ENCODE assay signal across 8 cellular contexts in genomic region chr15:75639709-75640482, GRCh38. TPM values are rescaled to one million over a fixed set of nuclear protein-coding genes. Genes with fewer than 3 reads are reported as not detected.
DNase-seq lines count a peak whose midpoint lies in the region; ATAC-seq and TF ChIP-seq lines count a peak whose summit lies in the region.

IMP3 (minus strand) TSS chr15:75640224; CDS start chr15:75640168, 56 bp downstream.

- ATAC-seq in GM19324 (IDR thresholded peaks at IDR 0.05; ENCODE audit: low FRiP score, unreplicated experiment) (peak; percentile 95), HG03469 (IDR thresholded peaks at IDR 0.05; ENCODE audit: unreplicated experiment) (peak; percentile 76), left colon (peak; percentile 88)

- H3K4me1 Mint-ChIP-seq in activated CD4-positive, alpha-beta T cell treated with anti-CD3 and anti-CD28 coated beads, Interleukin-2, amount 10 ng/mL, durations not matched to agents 24 days and 14 days: peaks cover 32% of the 10 kb centered on the region

- peaks cover 4% of the 10 kb centered on the region for H3K27me3 Mint-ChIP-seq in activated CD4-positive, alpha-beta T cell treated with anti-CD3 and anti-CD28 coated beads, Interleukin-2, amount 10 ng/mL, durations not matched to agents 24 days and 14 days

- CTCF ChIA-PET in BJ (lab: Yijun Ruan, JAX): interaction anchor here (0.8 to 4.1 kb wide), 13 partner anchors 7 to 272 kb away, joined by 3 to 30 read pairs (median 6); partner anchors contain the start of genes MAN2C1 and SNX33

- TF ChIP-seq CTCF in BJ (IDR thresholded peaks at IDR 0.05; ENCODE audit: insufficient read depth, low read depth, low read length) (no peak), coronary artery (IDR thresholded peaks at IDR 0.05) (no peak)

- H3K4me3 Mint-ChIP-seq in activated CD4-positive, alpha-beta T cell treated with anti-CD3 and anti-CD28 coated beads, Interleukin-2, amount 10 ng/mL, durations not matched to agents 24 days and 14 days: peak within 1 kb of the TSS; percentile 88

- H3K36me3 Mint-ChIP-seq in activated CD4-positive, alpha-beta T cell treated with anti-CD3 and anti-CD28 coated beads, Interleukin-2, amount 10 ng/mL, durations not matched to agents 24 days and 14 days (ENCODE audit: low read depth): peaks cover 26% of the 10 kb centered on the region

- H3K4me3 ChIP-seq in BJ (ENCODE audit: low read depth, low read length) (peak within 1 kb of the TSS; percentile 84), coronary artery (peak within 1 kb of the TSS; percentile 97)

- intact Hi-C loops in activated CD4-positive, alpha-beta T cell treated with anti-CD3 and anti-CD28 coated beads, Interleukin-2, amount 10 ng/mL, durations not matched to agents 24 days and 14 days (cut with micrococcal nuclease): loop anchor here (1.0 to 2.0 kb wide), 5 partner anchors 15 to 188 kb away; partner anchors contain the start of genes PTPN9 and SNUPN
- intact Hi-C loops in left colon (cut with DNase I, micrococcal nuclease): loop anchor here in 1 of 2 donors (10.0 kb wide), 1 partner anchor 275 kb away; the partner anchor contains the start of gene MAN2C1

- no peaks in the 10 kb centered on the region for H3K36me3 ChIP-seq in BJ (ENCODE audit: control insufficient read depth, insufficient read depth, low read length)

- H3K27me3 ChIP-seq in BJ (ENCODE audit: control insufficient read depth, insufficient read depth, low read length): no peaks in the 10 kb centered on the region

- H3K9me3 Mint-ChIP-seq in activated CD4-positive, alpha-beta T cell treated with anti-CD3 and anti-CD28 coated beads, Interleukin-2, amount 10 ng/mL, durations not matched to agents 24 days and 14 days: no peaks in the 10 kb centered on the region

- peak within 1 kb of the TSS; percentile 97 for H3K27ac Mint-ChIP-seq in activated CD4-positive, alpha-beta T cell treated with anti-CD3 and anti-CD28 coated beads, Interleukin-2, amount 10 ng/mL, durations not matched to agents 24 days and 14 days

- peak within 1 kb of the TSS; percentile 89 to 96 for H3K27ac ChIP-seq in coronary artery

- DNase-seq in BJ (ENCODE audit: low read depth): peak; percentile 86
- DNase-seq in NCI-H526 treated with DMSO at 0.1 percent for 48 hours (lab: John Stamatoyannopoulos, UW): peak; percentile 94
- peak; percentile 98 for DNase-seq in activated CD4-positive, alpha-beta T cell treated with anti-CD3 and anti-CD28 coated beads, Interleukin-2, amount 10 ng/mL, durations not matched to agents 24 days and 14 days
- peak; percentile 97 for DNase-seq in coronary artery (ENCODE audit: low spot score)
- DNase-seq in left colon: peak; percentile 94 to 96
- peak; percentile 96 for DNase-seq in stimulated activated CD4-positive, alpha-beta T cell treated with anti-CD3 and anti-CD28 coated beads, Interleukin-1b, Interleukin-23, amount 100 ng/mL, for 48 hours

- POLR2A ChIA-PET in BJ (lab: Charles Lee): no interaction called here

RNA-seq across cellular contexts. Expression of gene IMP3, which starts in this region (rescaled TPM):
- polyA plus RNA-seq in BJ (2011; rRNA removed): 36.6 and 37.6 TPM in 2 replicates
- 11.5 and 13.1 TPM in 2 replicates for polyA minus RNA-seq in BJ (2011; rRNA and poly(A)+ RNA removed)
- total RNA-seq in activated CD4-positive, alpha-beta T cell treated with anti-CD3 and anti-CD28 coated beads, Interleukin-2, amount 10 ng/mL, durations not matched to agents 24 days and 14 days: 108 and 112 TPM in 2 replicates
- total RNA-seq in left colon: 10 to 100 TPM; 53.9 to 61.3 TPM

Comparison
In these comparisons a context has a peak if more than half of its experiments do, and no peak if none do; other contexts are left out.
1. Peak in every context shown above with its lines: DNase-seq, ATAC-seq, H3K4me3 ChIP-seq and H3K27ac ChIP-seq.